ENCODE assay signal across 9 cellular contexts in the genomic region with DNA sequence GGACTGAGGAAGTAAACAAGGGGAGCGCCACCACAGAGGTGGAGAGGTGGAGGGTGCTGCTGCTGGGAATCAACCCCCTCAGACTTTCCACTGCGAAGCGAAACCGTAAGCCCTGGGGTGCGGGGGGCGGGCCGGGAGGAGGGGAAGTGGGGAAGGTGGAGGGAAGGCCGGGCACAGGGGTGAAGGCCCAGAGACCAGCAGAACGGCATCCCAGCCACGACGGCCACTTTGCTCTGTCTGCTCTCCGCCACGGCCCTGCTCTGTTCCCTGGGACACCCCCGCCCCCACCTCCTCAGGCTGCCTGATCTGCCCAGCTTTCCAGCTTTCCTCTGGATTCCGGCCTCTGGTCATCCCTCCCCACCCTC. TPM values are rescaled to one million over a fixed set of nuclear protein-coding genes. Genes with fewer than 3 reads are reported as not detected.
DNase-seq lines count a peak whose midpoint lies in the region; ATAC-seq, FAIRE-seq and TF ChIP-seq lines count a peak whose summit lies in the region.
"Had no signal": no experiment of that assay in that cellular context is flagged by ENCODE, and none has a peak within 500 bp of the region (broad histone marks: within the 10 kb centered on the region; RNA-seq: fewer than 3 reads in every experiment).

Gene LAG3, plus strand, starts transcription at position 190 of the 365 bp plus-strand sequence. CDS start 333 bp downstream, outside the sequence.

- ATAC-seq in Right ventricle myocardium inferior (peak; percentile 3), esophagus mucosa (no peak)

- no peak within 1 kb of the TSS for H2AFZ ChIP-seq in neural progenitor cell (replicated peaks)

- H3K36me3 ChIP-seq in right atrium auricular region: peaks cover 6% of the 10 kb centered on the region
- peaks cover 5% of the 10 kb centered on the region for H3K36me3 ChIP-seq in neural progenitor cell
- H3K36me3 ChIP-seq in vagina: peaks cover 0 to 20% of the 10 kb centered on the region in 2 donors

- intact Hi-C loops in Right ventricle myocardium inferior (cut with DNase I): no loop called here
- intact Hi-C loops in vagina (cut with DNase I): no loop called here

- peaks cover 60% of the 10 kb centered on the region for H3F3A ChIP-seq in neural progenitor cell (ENCODE audit: low read depth)

- peak within 1 kb of the TSS; percentile 72 for H3K4me3 Mint-ChIP-seq in neural progenitor cell

- DNase-seq in Right ventricle myocardium inferior (ENCODE audit: missing footprints) (no peak), right atrium auricular region (ENCODE audit: low spot score) (no peak), neural progenitor cell (ENCODE audit: low spot score) (no peak), vagina (ENCODE audit: extremely low spot score in 2 of 2) (no peak), H54 (ENCODE audit: insufficient read length, low spot score) (no peak), putamen (ENCODE audit: low spot score) (no peak)

- H3K4me1 Mint-ChIP-seq in neural progenitor cell: peaks cover 52% of the 10 kb centered on the region

- H3K36me3 Mint-ChIP-seq in neural progenitor cell: peaks cover 44% of the 10 kb centered on the region

- H3K4me1 ChIP-seq in right atrium auricular region (peaks cover 0 to 49% of the 10 kb centered on the region in 2 donors), neural progenitor cell (peaks cover 47% of the 10 kb centered on the region), vagina (peaks cover 46% of the 10 kb centered on the region)

- peaks cover 62% of the 10 kb centered on the region for H4K20me1 ChIP-seq in neural progenitor cell (ENCODE audit: low read depth)

- no peak for TF ChIP-seq CTCF in right atrium auricular region (IDR thresholded peaks at IDR 0.05)
- TF ChIP-seq CTCF in neural progenitor cell (IDR thresholded peaks at IDR 0.05): no peak
- TF ChIP-seq CTCF in vagina (IDR thresholded peaks at IDR 0.05): no peak

- peak within 1 kb of the TSS; percentile 52 for H3K27ac Mint-ChIP-seq in neural progenitor cell

- no peaks in the 10 kb centered on the region for H3K9me3 Mint-ChIP-seq in neural progenitor cell

- H3K9ac ChIP-seq in neural progenitor cell: no peak within 1 kb of the TSS

- peaks cover 32% of the 10 kb centered on the region for H3K27me3 Mint-ChIP-seq in neural progenitor cell (ENCODE audit: insufficient read depth, low read depth)

- no peak for TF ChIP-seq POLR2A in vagina (IDR thresholded peaks at IDR 0.05)
- no peak for TF ChIP-seq POLR2A in H54 (IDR thresholded peaks at IDR 0.05; ENCODE audit: low read depth, low read length)

- no peak for FAIRE-seq in H54 (lab: Jason Lieb, UNC)
- FAIRE-seq: TTC549 had no signal

- no peaks in the 10 kb centered on the region for H3K27me3 ChIP-seq in right atrium auricular region
- H3K27me3 ChIP-seq in neural progenitor cell: peaks cover 18% of the 10 kb centered on the region
- H3K27me3 ChIP-seq in vagina: no peaks in the 10 kb centered on the region

- peak within 1 kb of the TSS; percentile 77 for H3K4me2 ChIP-seq in neural progenitor cell

- H3K4me3 ChIP-seq in right atrium auricular region: peak within 1 kb of the TSS in 1 of 2 donors; percentile 6
- H3K4me3 ChIP-seq in neural progenitor cell: peak within 1 kb of the TSS; percentile 34
- peak within 1 kb of the TSS; percentile 16 to 41 for H3K4me3 ChIP-seq in vagina

- peaks cover 38% of the 10 kb centered on the region for H3K79me2 ChIP-seq in neural progenitor cell (ENCODE audit: low read depth)

- H3K9me3 ChIP-seq in right atrium auricular region: no peaks in the 10 kb centered on the region
- no peaks in the 10 kb centered on the region for H3K9me3 ChIP-seq in neural progenitor cell (ENCODE audit: low read depth)
- H3K9me3 ChIP-seq in vagina: no peaks in the 10 kb centered on the region

- H3K27ac ChIP-seq in right atrium auricular region (no peak within 1 kb of the TSS), angular gyrus (ENCODE audit: low read depth, low read length) (peak within 1 kb of the TSS; percentile 34), neural progenitor cell (peak within 1 kb of the TSS; percentile 43), vagina (peak within 1 kb of the TSS; percentile 33)

RNA-seq across cellular contexts. Expression of gene LAG3, which starts in this region (rescaled TPM):
- total RNA-seq in Right ventricle myocardium inferior (0.24 TPM), right atrium auricular region (under 1 TPM in 1 of 2 donors, not detected in 1; 0.47 TPM), neural progenitor cell (ENCODE audit: low replicate concordance) (0.45 and 2.9 TPM in 2 replicates), vagina (10.3 TPM), esophagus mucosa (not detected)

Comparison
In these comparisons a context has a peak if more than half of its experiments do, and no peak if none do; other contexts are left out.
1. Peak in ATAC-seq in Right ventricle myocardium inferior; RNA of the gene not detected or under 1 TPM.
2. H3K27ac ChIP-seq: peak in angular gyrus (single experiment), neural progenitor cell (single experiment) and vagina (single experiment); none in right atrium auricular region (0 of 2).